8 cellular contexts compared by ENCODE assay signal in genomic region chr5:102583663-102584062, GRCh38.
A peak's percentile ranks its signal among the peaks of the same experiment; 100 is the strongest.
DNase-seq lines count a peak whose midpoint lies in the region; ATAC-seq and TF ChIP-seq lines count a peak whose summit lies in the region.

No MANE protein-coding gene starts in this region.

- WGBS in gastroesophageal sphincter (ENCODE audit: low coverage in 1 of 2), 2 donors: 0 to 12% methylated on average over 3 of the region's 3 CpGs

- H2AFZ ChIP-seq in KMS-11 (ENCODE audit: low read depth): no peak overlapping the region

- CTCF ChIA-PET in Calu3 (lab: Charles Lee): interaction anchor here (0.7 kb wide), 1 partner anchor 98 kb away, joined by 3 read pairs; no protein-coding TSS in a partner anchor

- H3K27me3 Mint-ChIP-seq in Calu3 (ENCODE audit: unreplicated experiment): no peaks in the 10 kb centered on the region

- H3K79me2 ChIP-seq in KMS-11 (ENCODE audit: insufficient read depth, low read depth): no peaks in the 10 kb centered on the region

- H3K4me3 ChIP-seq in KMS-11 (IDR thresholded peaks at IDR 0.05; ENCODE audit: insufficient read depth, low read depth, low read length) (no peak overlapping the region), gastroesophageal sphincter (no peak overlapping the region)

- no peaks in the 10 kb centered on the region for H3K4me1 Mint-ChIP-seq in Calu3 (ENCODE audit: low read depth, unreplicated experiment)
- H3K4me1 Mint-ChIP-seq in stimulated activated effector memory CD8-positive, alpha-beta T cell treated with anti-CD3 and anti-CD28 coated beads, Interleukin-12 subunit alpha, Interleukin-12 subunit beta, amount 100 ng/mL, for 72 hours: no peaks in the 10 kb centered on the region

- H3K4me1 ChIP-seq in KMS-11 (ENCODE audit: low read depth, poor library complexity, severe bottlenecking): peaks cover 5% of the 10 kb centered on the region
- no peaks in the 10 kb centered on the region for H3K4me1 ChIP-seq in gastroesophageal sphincter

- H3K4me3 Mint-ChIP-seq in Calu3 (ENCODE audit: low read depth, unreplicated experiment): no peak overlapping the region
- H3K4me3 Mint-ChIP-seq in stimulated activated effector memory CD8-positive, alpha-beta T cell treated with anti-CD3 and anti-CD28 coated beads, Interleukin-12 subunit alpha, Interleukin-12 subunit beta, amount 100 ng/mL, for 72 hours: no peak overlapping the region

- H3K9me3 Mint-ChIP-seq in Calu3 (ENCODE audit: low read depth, unreplicated experiment): no peaks in the 10 kb centered on the region
- H3K9me3 Mint-ChIP-seq in stimulated activated effector memory CD8-positive, alpha-beta T cell treated with anti-CD3 and anti-CD28 coated beads, Interleukin-12 subunit alpha, Interleukin-12 subunit beta, amount 100 ng/mL, for 72 hours: no peaks in the 10 kb centered on the region

- no peak for ATAC-seq in gastroesophageal sphincter
- no peak for ATAC-seq in stimulated activated effector memory CD8-positive, alpha-beta T cell treated with anti-CD3 and anti-CD28 coated beads, Interleukin-12 subunit alpha, Interleukin-12 subunit beta, amount 100 ng/mL, for 72 hours

- no peak overlapping the region for H3K27ac ChIP-seq in KMS-11
- H3K27ac ChIP-seq in gastroesophageal sphincter: no peak overlapping the region

- H3K4me2 ChIP-seq in KMS-11: 0 out of 2 replicates have a peak overlapping the region, but pooled peaks have one; percentile 1

- TF ChIP-seq POLR2A in gastroesophageal sphincter (IDR thresholded peaks at IDR 0.05): no peak

- H3K9me3 ChIP-seq in gastroesophageal sphincter: no peaks in the 10 kb centered on the region

- H3K36me3 Mint-ChIP-seq in Calu3 (ENCODE audit: insufficient read depth, unreplicated experiment): no peaks in the 10 kb centered on the region
- H3K36me3 Mint-ChIP-seq in stimulated activated effector memory CD8-positive, alpha-beta T cell treated with anti-CD3 and anti-CD28 coated beads, Interleukin-12 subunit alpha, Interleukin-12 subunit beta, amount 100 ng/mL, for 72 hours: no peaks in the 10 kb centered on the region

- no peaks in the 10 kb centered on the region for H4K20me1 ChIP-seq in KMS-11 (ENCODE audit: insufficient read depth)

- no TSS peak for BruUV-seq in Calu3 (replicated peaks; lab: Mats Ljungman, UMichigan)

- H3K27ac Mint-ChIP-seq in Calu3 (ENCODE audit: unreplicated experiment): no peak overlapping the region
- H3K27ac Mint-ChIP-seq in stimulated activated effector memory CD8-positive, alpha-beta T cell treated with anti-CD3 and anti-CD28 coated beads, Interleukin-12 subunit alpha, Interleukin-12 subunit beta, amount 100 ng/mL, for 72 hours: no peak overlapping the region

- TF ChIP-seq EP300 in gastroesophageal sphincter (IDR thresholded peaks at IDR 0.05): no peak

- no peaks in the 10 kb centered on the region for H3K27me3 ChIP-seq in KMS-11 (ENCODE audit: insufficient read depth, low read depth)
- H3K27me3 ChIP-seq in gastroesophageal sphincter: no peaks in the 10 kb centered on the region

- no peak overlapping the region for H3K9ac ChIP-seq in KMS-11

- intact Hi-C loops in Calu3 (cut with micrococcal nuclease; ENCODE audit: unreplicated experiment): loop anchor here (1.0 to 5.0 kb wide), 6 partner anchors 84 to 641 kb away; no protein-coding TSS in a partner anchor

- H3K36me3 ChIP-seq in KMS-11 (ENCODE audit: insufficient read depth): no peaks in the 10 kb centered on the region
- H3K36me3 ChIP-seq in gastroesophageal sphincter: no peaks in the 10 kb centered on the region

- TF ChIP-seq CTCF in Calu3 (IDR thresholded peaks at IDR 0.05; ENCODE audit: unreplicated experiment) (peak; percentile 68), KMS-11 (conservative IDR thresholded peaks at IDR 0.05; ENCODE audit: low read depth, low read length) (peak; percentile 89), gastroesophageal sphincter (IDR thresholded peaks at IDR 0.05) (peak in 3 of 4 experiments; percentile 26 to 46 (median 26))

- no peak for DNase-seq in Calu3
- peak; percentile 44 for DNase-seq in SHP77 treated with DMSO at 0.1 percent for 48 hours (lab: John Stamatoyannopoulos, UW)
- DNase-seq in stimulated activated effector memory CD8-positive, alpha-beta T cell treated with anti-CD3 and anti-CD28 coated beads, Interleukin-12 subunit alpha, Interleukin-12 subunit beta, amount 100 ng/mL, for 72 hours (ENCODE audit: low spot score in 2 of 2): no peak
- no peak for DNase-seq in occipital lobe (lab: John Stamatoyannopoulos, UW)
- DNase-seq in stimulated activated CD4-positive, alpha-beta T cell treated with anti-CD3 and anti-CD28 coated beads, Interleukin-15, amount 100 ng/mL, for 24 hours: no peak
- DNase-seq in ecto neural progenitor cell (ENCODE audit: low spot score): no peak

Comparison
In these comparisons a context has a peak if more than half of its experiments do, and no peak if none do; other contexts are left out.
1. CTCF ChIP-seq: peak in every context shown above with its lines; median percentile 89 in KMS-11; 68 in Calu3; 26 in gastroesophageal sphincter.